In the genomic region with DNA sequence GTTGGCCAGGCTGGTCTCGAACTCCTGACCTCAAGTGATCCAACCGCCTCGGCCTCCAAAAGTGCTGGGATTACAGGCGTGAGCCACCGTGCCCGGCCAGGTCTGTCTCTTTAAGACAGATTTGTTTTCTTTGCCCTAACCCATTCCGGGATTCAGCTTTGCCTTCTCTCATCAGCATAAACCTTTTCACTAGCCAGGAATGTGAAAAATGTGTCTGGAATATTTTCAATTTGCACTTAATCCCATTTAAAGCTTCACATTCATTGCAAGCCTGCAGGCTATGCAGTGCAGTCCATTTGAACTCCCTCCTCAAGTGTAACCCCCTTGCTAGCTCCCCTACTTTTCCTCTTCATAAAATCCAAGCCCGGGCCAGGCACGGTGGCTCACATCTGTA, we compare ENCODE assay signal across 9 cellular contexts. TPM values are rescaled to one million over a fixed set of nuclear protein-coding genes. Genes with fewer than 3 reads are reported as not detected.
DNase-seq lines count a peak whose midpoint lies in the region; FAIRE-seq and TF ChIP-seq lines count a peak whose summit lies in the region.
"Had no signal": no experiment of that assay in that cellular context is flagged by ENCODE, and none has a peak within 500 bp of the region (broad histone marks: within the 10 kb centered on the region; RNA-seq: fewer than 3 reads in every experiment).

No MANE protein-coding gene starts in this region.

- no peak overlapping the region for H3K27ac ChIP-seq in DOHH2 (ENCODE audit: low read depth, low read length)
- no peak overlapping the region for H3K27ac ChIP-seq in coronary artery
- no peak overlapping the region for H3K27ac ChIP-seq in neutrophil
- H3K27ac ChIP-seq in small intestine (ENCODE audit: low read depth in 1 of 2, low read length in 1 of 2), result no peak overlapping the region
- H3K27ac ChIP-seq: epithelial cell of prostate had no signal

- H3F3A ChIP-seq in DOHH2 (ENCODE audit: control insufficient read depth, insufficient read depth), result no peaks in the 10 kb centered on the region

- FAIRE-seq in small intestine (lab: Jason Lieb, UNC), result no peak

- H3K9me2 ChIP-seq in DOHH2 (replicated peaks; ENCODE audit: control insufficient read depth, low read length), result no peaks in the 10 kb centered on the region

- H4K20me1 ChIP-seq in DOHH2 (ENCODE audit: control insufficient read depth, insufficient read depth, low read depth, low read length), result no peaks in the 10 kb centered on the region

- WGBS in small intestine, 3 donors, result 49 to 60% (median 53%) methylated on average over 9 of the region's 9 CpGs

- H3K4me2 ChIP-seq in DOHH2 (ENCODE audit: low read length), result peak overlapping the region; percentile 53

- H3K79me2 ChIP-seq in DOHH2 (ENCODE audit: control insufficient read depth, low read length), result peaks cover 26% of the 10 kb centered on the region

- no peaks in the 10 kb centered on the region for H3K27me3 ChIP-seq in DOHH2 (ENCODE audit: control insufficient read depth, low read length)
- H3K27me3 ChIP-seq in MG63, result no peaks in the 10 kb centered on the region
- H3K27me3 ChIP-seq in neutrophil, result no peaks in the 10 kb centered on the region
- no peaks in the 10 kb centered on the region for H3K27me3 ChIP-seq in small intestine (ENCODE audit: control insufficient read depth in 2 of 2, insufficient read depth in 2 of 2, low read length in 2 of 2)

- TF ChIP-seq CTCF in DOHH2 (IDR thresholded peaks at IDR 0.05; ENCODE audit: low read depth, low read length, poor library complexity, severe bottlenecking) (no peak), coronary artery (IDR thresholded peaks at IDR 0.05) (no peak), neutrophil (IDR thresholded peaks at IDR 0.05) (no peak)

- H3K4me3 ChIP-seq in DOHH2 (ENCODE audit: low read length) (peak overlapping the region; percentile 80), MG63 (peak overlapping the region; percentile 71), coronary artery (peak overlapping the region; percentile 89), neutrophil (ENCODE audit: low read depth in 1 of 2, low read length in 1 of 2) (peak overlapping the region; percentile 76 to 95), small intestine (ENCODE audit: low read depth in 1 of 2, low read length in 2 of 2) (no peak overlapping the region)

- H3K4me1 ChIP-seq in DOHH2 (ENCODE audit: control insufficient read depth, low read length) (peaks cover 10% of the 10 kb centered on the region), neutrophil (ENCODE audit: control insufficient read depth in 1 of 2, insufficient read depth in 1 of 2, low read depth in 1 of 2, low read length in 1 of 2) (peaks cover 10 to 22% of the 10 kb centered on the region in 2 experiments), small intestine (ENCODE audit: control insufficient read depth in 2 of 2, insufficient read depth in 1 of 2, low read depth in 1 of 2, low read length in 1 of 2) (peaks cover 0 to 4% of the 10 kb centered on the region in 2 donors)

- DNase-seq in MG63 (peak; percentile 53), coronary artery (ENCODE audit: low spot score) (no peak), NCI-H187 (lab: John Stamatoyannopoulos, UW) (no peak), small intestine (no peak), KG1 (lab: John Stamatoyannopoulos, UW) (no peak)
- DNase-seq in stimulated activated CD4-positive, alpha-beta T cell treated with anti-CD3 and anti-CD28 coated beads, Interleukin-2, amount 100 ng/mL, for 48 hours, result no peak

- H3K36me3 ChIP-seq in DOHH2 (ENCODE audit: control insufficient read depth, low read length) (peaks cover 5% of the 10 kb centered on the region), MG63 (no peaks in the 10 kb centered on the region), neutrophil (peaks cover 3% of the 10 kb centered on the region), small intestine (ENCODE audit: control insufficient read depth in 2 of 2, insufficient read depth in 2 of 2, low read length in 2 of 2) (no peaks in the 10 kb centered on the region)

- peaks cover 2% of the 10 kb centered on the region; the same call in 1 of the 2 replicates for H3K9me3 ChIP-seq in DOHH2 (ENCODE audit: control insufficient read depth, insufficient read depth, low read length)
- no peaks in the 10 kb centered on the region for H3K9me3 ChIP-seq in MG63
- no peaks in the 10 kb centered on the region for H3K9me3 ChIP-seq in neutrophil
- no peaks in the 10 kb centered on the region for H3K9me3 ChIP-seq in small intestine (ENCODE audit: control insufficient read depth, low read depth)

RNA-seq across cellular contexts. Expression of gene TMEM160, which starts 0.9 kb away (rescaled TPM):
- total RNA-seq in MG63 (2014; rRNA removed; shearing (Covaris generic); ENCODE audit: low replicate concordance), result 81.9 and 94.5 TPM in 2 replicates
- 10 to 100 TPM in 2 of 3 donors, 1 to 10 TPM in 1; 5.1 to 70.3 (median 13.1) TPM for polyA plus RNA-seq in small intestine

RNA-seq across cellular contexts. Expression of gene NPAS1, which starts 29.7 kb away (rescaled TPM):
- total RNA-seq in MG63 (2014; rRNA removed; shearing (Covaris generic); ENCODE audit: low replicate concordance), result 0.33 TPM in 1 of 2 replicates, not detected in the other
- polyA plus RNA-seq in small intestine, result under 1 TPM in 1 of 3 donors, not detected in 2; 0.24 TPM

Comparison
In these comparisons a context has a peak if more than half of its experiments do, and no peak if none do; other contexts are left out.
1. H3K4me3 ChIP-seq: peak in DOHH2 (single experiment), MG63 (single experiment), coronary artery (single experiment) and neutrophil (2 of 2); none in small intestine (0 of 2).